Comparison of ENCODE assay signal across 1 cellular context in the genomic region with DNA sequence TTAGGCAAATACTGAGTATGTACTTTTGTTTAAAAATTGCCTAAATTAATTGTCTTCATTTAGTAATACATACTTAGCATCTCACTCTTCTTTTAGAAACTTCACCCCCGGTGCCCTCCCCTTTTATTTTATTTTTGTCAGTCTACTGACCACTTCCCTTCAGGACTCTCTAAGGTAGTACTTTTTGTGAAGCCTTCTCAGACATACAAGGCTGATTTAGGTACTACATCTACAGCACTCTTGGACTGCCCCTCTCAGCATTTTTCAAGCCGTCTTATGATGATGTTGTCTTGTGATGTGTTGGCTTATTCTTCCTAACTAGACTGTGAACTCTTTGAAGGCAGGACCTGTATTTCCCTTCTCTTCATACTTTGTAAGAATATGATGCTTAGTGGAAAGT.
TF ChIP-seq lines count a peak whose summit lies in the region.

No MANE protein-coding gene starts in this region.

TF ChIP-seq in GM12878, 131 proteins besides CTCF, POLR2A, EP300 and RAD21 (continued from another document):
- no peak for TF ChIP-seq NFYA (IDR thresholded peaks at IDR 0.05; ENCODE audit: borderline replicate concordance, low read depth, low read length)
- no peak for TF ChIP-seq ATF7 (IDR thresholded peaks at IDR 0.05; ENCODE audit: low read depth)
TF ChIP-seq in GM12878: peak in this region for 1.
